2 cellular contexts compared by ENCODE assay signal in genomic region chr10:87609563-87609962, GRCh38. TPM values are rescaled to one million over a fixed set of nuclear protein-coding genes. Genes with fewer than 3 reads are reported as not detected.
"Had no signal": no experiment of that assay in that cellular context is flagged by ENCODE, and none has a peak within 500 bp of the region (broad histone marks: within the 10 kb centered on the region; RNA-seq: fewer than 3 reads in every experiment).

No MANE protein-coding gene starts in this region.

RNA-seq across cellular contexts. Expression of gene PAPSS2, which starts 50.1 kb away (rescaled TPM):
- total RNA-seq: activated B cell treated with CpG ODN at 0.5 μM for 24 hours; activated CD4-positive, alpha-beta T cell treated with anti-CD3 and anti-CD28 coated beads, Interleukin-2, amount 10 ng/mL, durations not matched to agents 24 days and 14 days had no signal
